ENCODE assay signal across 1 cellular context in the genomic region with DNA sequence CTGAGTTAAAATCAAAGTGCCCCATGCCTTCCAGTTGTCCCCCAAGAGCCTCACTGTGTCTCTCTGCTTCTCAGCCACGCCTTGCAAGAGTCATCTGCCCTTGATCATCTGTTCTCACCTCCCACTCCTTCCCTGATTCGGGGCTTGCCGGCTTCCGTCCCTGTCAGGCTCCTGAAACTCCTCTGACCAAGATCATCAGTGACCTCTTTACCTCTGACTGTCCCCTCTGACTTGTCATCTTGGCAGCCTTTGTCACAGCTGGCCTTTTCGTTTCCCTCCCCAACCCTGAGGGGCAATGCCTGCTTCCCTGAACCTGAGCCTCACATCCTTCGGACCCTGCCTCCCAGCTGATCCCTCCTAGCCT.
TF ChIP-seq lines count a peak whose summit lies in the region.

No MANE protein-coding gene starts in this region.

TF ChIP-seq in K562, 482 proteins besides CTCF, POLR2A, EP300 and RAD21 (continued from another document and continues in another):
- TF ChIP-seq, protein P1, sequence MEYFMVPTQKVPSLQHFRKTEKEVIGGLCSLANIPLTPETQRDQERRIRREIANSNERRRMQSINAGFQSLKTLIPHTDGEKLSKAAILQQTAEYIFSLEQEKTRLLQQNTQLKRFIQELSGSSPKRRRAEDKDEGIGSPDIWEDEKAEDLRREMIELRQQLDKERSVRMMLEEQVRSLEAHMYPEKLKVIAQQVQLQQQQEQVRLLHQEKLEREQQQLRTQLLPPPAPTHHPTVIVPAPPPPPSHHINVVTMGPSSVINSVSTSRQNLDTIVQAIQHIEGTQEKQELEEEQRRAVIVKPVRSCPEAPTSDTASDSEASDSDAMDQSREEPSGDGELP (CRISPR knock-in tag; IDR thresholded peaks at IDR 0.05; ENCODE audit: borderline replicate concordance): peak; percentile 64; the same call in 1 of the 2 replicates
- TF ChIP-seq, protein P2, sequence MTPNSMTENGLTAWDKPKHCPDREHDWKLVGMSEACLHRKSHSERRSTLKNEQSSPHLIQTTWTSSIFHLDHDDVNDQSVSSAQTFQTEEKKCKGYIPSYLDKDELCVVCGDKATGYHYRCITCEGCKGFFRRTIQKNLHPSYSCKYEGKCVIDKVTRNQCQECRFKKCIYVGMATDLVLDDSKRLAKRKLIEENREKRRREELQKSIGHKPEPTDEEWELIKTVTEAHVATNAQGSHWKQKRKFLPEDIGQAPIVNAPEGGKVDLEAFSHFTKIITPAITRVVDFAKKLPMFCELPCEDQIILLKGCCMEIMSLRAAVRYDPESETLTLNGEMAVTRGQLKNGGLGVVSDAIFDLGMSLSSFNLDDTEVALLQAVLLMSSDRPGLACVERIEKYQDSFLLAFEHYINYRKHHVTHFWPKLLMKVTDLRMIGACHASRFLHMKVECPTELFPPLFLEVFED (CRISPR knock-in tag; conservative IDR thresholded peaks at IDR 0.05): no peak
- TF ChIP-seq SIN3A (IDR thresholded peaks at IDR 0.05; ENCODE audit: borderline replicate concordance in 2 of 2, control insufficient read depth in 1 of 2, low read depth in 2 of 2, low read length in 2 of 2) (0 out of 4 replicates have a peak, but pooled peaks of 1 of the 2 experiments have one; percentile 16), NFIC (IDR thresholded peaks at IDR 0.05) (0 out of 2 replicates have a peak, but pooled peaks have one; percentile 6), SPI1 (IDR thresholded peaks at IDR 0.05; ENCODE audit: borderline replicate concordance, low read depth, low read length) (no peak), ZNF699 (CRISPR knock-in tag; IDR thresholded peaks at IDR 0.05; ENCODE audit: insufficient replicate concordance) (no peak), TCF7L2 (IDR thresholded peaks at IDR 0.05; ENCODE audit: low read depth, low read length) (no peak), EGR1 (conservative IDR thresholded peaks at IDR 0.05) (peak; percentile 84), ASH1L (IDR thresholded peaks at IDR 0.05; ENCODE audit: borderline replicate concordance, low read depth, partially characterized antibody) (no peak), RBM17 (IDR thresholded peaks at IDR 0.05; ENCODE audit: borderline replicate concordance, low read depth, low read length) (no peak), ZNF785 (CRISPR knock-in tag; IDR thresholded peaks at IDR 0.05) (no peak), RFX5 (IDR thresholded peaks at IDR 0.05; ENCODE audit: low read depth, low read length) (no peak), NR2F6 (CRISPR knock-in tag; IDR thresholded peaks at IDR 0.05) (no peak), NFYB (IDR thresholded peaks at IDR 0.05; ENCODE audit: extremely low read depth, insufficient read length) (no peak), ZKSCAN1 (IDR thresholded peaks at IDR 0.05; ENCODE audit: low read depth, low read length) (no peak), SRF (CRISPR knock-in tag; IDR thresholded peaks at IDR 0.05) (no peak), ZNF586 (CRISPR knock-in tag; conservative IDR thresholded peaks at IDR 0.05) (no peak), KAT2B (IDR thresholded peaks at IDR 0.05; ENCODE audit: low read depth, low read length) (no peak), SMARCC2 (IDR thresholded peaks at IDR 0.05; ENCODE audit: low read depth) (no peak), CBX2 (IDR thresholded peaks at IDR 0.05; ENCODE audit: insufficient read depth, low read length, poor library complexity, severe bottlenecking) (no peak), SIX5 (IDR thresholded peaks at IDR 0.05; ENCODE audit: borderline replicate concordance in 1 of 2, insufficient read depth in 1 of 2, low read depth in 1 of 2, low read length in 2 of 2) (no peak), MTA2 (IDR thresholded peaks at IDR 0.05; ENCODE audit: low read depth) (no peak), PTBP1 (IDR thresholded peaks at IDR 0.05; ENCODE audit: low read depth, low read length) (no peak), HOXB6 (CRISPR knock-in tag; IDR thresholded peaks at IDR 0.05; ENCODE audit: borderline replicate concordance) (no peak), ZNF668 (CRISPR knock-in tag; IDR thresholded peaks at IDR 0.05) (no peak)
- TF ChIP-seq, protein P3, sequence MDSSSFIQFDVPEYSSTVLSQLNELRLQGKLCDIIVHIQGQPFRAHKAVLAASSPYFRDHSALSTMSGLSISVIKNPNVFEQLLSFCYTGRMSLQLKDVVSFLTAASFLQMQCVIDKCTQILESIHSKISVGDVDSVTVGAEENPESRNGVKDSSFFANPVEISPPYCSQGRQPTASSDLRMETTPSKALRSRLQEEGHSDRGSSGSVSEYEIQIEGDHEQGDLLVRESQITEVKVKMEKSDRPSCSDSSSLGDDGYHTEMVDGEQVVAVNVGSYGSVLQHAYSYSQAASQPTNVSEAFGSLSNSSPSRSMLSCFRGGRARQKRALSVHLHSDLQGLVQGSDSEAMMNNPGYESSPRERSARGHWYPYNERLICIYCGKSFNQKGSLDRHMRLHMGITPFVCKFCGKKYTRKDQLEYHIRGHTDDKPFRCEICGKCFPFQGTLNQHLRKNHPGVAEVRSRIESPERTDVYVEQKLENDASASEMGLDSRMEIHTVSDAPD (CRISPR knock-in tag; IDR thresholded peaks at IDR 0.05): no peak
- TF ChIP-seq, protein P4, sequence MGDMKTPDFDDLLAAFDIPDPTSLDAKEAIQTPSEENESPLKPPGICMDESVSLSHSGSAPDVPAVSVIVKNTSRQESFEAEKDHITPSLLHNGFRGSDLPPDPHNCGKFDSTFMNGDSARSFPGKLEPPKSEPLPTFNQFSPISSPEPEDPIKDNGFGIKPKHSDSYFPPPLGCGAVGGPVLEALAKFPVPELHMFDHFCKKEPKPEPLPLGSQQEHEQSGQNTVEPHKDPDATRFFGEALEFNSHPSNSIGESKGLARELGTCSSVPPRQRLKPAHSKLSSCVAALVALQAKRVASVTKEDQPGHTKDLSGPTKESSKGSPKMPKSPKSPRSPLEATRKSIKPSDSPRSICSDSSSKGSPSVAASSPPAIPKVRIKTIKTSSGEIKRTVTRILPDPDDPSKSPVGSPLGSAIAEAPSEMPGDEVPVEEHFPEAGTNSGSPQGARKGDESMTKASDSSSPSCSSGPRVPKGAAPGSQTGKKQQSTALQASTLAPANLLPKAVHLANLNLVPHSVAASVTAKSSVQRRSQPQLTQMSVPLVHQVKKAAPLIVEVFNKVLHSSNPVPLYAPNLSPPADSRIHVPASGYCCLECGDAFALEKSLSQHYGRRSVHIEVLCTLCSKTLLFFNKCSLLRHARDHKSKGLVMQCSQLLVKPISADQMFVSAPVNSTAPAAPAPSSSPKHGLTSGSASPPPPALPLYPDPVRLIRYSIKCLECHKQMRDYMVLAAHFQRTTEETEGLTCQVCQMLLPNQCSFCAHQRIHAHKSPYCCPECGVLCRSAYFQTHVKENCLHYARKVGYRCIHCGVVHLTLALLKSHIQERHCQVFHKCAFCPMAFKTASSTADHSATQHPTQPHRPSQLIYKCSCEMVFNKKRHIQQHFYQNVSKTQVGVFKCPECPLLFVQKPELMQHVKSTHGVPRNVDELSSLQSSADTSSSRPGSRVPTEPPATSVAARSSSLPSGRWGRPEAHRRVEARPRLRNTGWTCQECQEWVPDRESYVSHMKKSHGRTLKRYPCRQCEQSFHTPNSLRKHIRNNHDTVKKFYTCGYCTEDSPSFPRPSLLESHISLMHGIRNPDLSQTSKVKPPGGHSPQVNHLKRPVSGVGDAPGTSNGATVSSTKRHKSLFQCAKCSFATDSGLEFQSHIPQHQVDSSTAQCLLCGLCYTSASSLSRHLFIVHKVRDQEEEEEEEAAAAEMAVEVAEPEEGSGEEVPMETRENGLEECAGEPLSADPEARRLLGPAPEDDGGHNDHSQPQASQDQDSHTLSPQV (IDR thresholded peaks at IDR 0.05): no peak
- TF ChIP-seq, protein P5, sequence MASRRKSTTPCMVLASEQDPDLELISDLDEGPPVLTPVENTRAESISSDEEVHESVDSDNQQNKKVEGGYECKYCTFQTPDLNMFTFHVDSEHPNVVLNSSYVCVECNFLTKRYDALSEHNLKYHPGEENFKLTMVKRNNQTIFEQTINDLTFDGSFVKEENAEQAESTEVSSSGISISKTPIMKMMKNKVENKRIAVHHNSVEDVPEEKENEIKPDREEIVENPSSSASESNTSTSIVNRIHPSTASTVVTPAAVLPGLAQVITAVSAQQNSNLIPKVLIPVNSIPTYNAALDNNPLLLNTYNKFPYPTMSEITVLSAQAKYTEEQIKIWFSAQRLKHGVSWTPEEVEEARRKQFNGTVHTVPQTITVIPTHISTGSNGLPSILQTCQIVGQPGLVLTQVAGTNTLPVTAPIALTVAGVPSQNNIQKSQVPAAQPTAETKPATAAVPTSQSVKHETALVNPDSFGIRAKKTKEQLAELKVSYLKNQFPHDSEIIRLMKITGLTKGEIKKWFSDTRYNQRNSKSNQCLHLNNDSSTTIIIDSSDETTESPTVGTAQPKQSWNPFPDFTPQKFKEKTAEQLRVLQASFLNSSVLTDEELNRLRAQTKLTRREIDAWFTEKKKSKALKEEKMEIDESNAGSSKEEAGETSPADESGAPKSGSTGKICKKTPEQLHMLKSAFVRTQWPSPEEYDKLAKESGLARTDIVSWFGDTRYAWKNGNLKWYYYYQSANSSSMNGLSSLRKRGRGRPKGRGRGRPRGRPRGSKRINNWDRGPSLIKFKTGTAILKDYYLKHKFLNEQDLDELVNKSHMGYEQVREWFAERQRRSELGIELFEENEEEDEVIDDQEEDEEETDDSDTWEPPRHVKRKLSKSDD (conservative IDR thresholded peaks at IDR 0.05; ENCODE audit: low read length): no peak
- TF ChIP-seq, protein P6, sequence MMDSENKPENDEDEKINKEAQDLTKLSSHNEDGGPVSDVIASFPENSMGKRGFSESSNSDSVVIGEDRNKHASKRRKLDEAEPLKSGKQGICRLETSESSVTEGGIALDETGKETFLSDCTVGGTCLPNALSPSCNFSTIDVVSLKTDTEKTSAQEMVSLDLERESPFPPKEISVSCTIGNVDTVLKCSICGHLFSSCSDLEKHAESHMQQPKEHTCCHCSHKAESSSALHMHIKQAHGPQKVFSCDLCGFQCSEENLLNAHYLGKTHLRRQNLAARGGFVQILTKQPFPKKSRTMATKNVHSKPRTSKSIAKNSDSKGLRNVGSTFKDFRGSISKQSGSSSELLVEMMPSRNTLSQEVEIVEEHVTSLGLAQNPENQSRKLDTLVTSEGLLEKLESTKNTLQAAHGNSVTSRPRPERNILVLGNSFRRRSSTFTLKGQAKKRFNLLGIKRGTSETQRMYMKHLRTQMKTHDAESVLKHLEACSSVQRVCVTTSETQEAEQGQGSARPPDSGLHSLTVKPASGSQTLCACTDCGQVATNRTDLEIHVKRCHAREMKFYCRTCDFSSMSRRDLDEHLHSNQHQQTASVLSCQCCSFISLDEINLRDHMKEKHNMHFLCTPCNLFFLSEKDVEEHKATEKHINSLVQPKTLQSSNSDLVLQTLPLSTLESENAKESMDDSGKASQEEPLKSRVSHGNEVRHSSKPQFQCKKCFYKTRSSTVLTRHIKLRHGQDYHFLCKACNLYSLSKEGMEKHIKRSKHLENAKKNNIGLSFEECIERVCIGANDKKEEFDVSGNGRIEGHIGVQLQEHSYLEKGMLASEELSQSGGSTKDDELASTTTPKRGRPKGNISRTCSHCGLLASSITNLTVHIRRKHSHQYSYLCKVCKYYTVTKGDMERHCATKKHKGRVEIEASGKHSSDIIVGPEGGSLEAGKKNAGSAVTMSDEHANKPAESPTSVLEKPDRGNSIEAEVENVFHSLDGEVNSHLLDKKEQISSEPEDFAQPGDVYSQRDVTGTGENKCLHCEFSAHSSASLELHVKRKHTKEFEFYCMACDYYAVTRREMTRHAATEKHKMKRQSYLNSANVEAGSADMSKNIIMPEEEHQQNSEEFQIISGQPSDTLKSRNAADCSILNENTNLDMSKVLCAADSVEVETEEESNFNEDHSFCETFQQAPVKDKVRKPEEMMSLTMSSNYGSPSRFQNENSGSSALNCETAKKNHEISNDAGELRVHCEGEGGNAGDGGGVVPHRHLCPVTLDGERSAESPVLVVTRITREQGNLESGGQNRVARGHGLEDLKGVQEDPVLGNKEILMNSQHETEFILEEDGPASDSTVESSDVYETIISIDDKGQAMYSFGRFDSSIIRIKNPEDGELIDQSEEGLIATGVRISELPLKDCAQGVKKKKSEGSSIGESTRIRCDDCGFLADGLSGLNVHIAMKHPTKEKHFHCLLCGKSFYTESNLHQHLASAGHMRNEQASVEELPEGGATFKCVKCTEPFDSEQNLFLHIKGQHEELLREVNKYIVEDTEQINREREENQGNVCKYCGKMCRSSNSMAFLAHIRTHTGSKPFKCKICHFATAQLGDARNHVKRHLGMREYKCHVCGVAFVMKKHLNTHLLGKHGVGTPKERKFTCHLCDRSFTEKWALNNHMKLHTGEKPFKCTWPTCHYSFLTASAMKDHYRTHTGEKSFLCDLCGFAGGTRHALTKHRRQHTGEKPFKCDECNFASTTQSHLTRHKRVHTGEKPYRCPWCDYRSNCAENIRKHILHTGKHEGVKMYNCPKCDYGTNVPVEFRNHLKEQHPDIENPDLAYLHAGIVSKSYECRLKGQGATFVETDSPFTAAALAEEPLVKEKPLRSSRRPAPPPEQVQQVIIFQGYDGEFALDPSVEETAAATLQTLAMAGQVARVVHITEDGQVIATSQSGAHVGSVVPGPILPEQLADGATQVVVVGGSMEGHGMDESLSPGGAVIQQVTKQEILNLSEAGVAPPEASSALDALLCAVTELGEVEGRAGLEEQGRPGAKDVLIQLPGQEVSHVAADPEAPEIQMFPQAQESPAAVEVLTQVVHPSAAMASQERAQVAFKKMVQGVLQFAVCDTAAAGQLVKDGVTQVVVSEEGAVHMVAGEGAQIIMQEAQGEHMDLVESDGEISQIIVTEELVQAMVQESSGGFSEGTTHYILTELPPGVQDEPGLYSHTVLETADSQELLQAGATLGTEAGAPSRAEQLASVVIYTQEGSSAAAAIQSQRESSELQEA (IDR thresholded peaks at IDR 0.05; ENCODE audit: low read depth): peak; percentile 88
